12 cellular contexts compared by ENCODE assay signal in the genomic region with DNA sequence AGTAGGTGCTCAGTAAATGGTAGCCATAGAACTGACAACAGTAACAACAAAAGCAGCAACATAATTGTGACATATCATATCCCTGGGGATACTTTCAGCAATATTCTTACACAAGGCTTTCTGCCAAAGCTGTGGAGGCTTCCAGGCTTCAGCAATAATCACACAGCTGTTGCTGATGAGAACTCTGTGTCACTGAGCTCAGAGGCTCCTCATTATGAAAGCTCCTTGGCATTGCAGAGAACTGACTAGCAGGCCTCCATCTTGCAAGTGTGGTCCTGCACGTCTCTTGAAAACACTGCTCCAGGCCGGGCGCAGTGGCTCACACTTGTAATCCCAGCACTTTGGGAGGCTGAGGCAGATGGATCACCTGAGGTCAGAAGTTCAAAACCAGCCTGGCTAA.
DNase-seq lines count a peak whose midpoint lies in the region; ATAC-seq and TF ChIP-seq lines count a peak whose summit lies in the region.
"Had no signal": no experiment of that assay in that cellular context is flagged by ENCODE, and none has a peak within 500 bp of the region (broad histone marks: within the 10 kb centered on the region; RNA-seq: fewer than 3 reads in every experiment).

No MANE protein-coding gene starts in this region.

- H3K27ac ChIP-seq in heart left ventricle = peak overlapping the region in 5 of 12 donors; percentile 28 to 77 (median 67)

- H3K9me3 ChIP-seq in heart left ventricle = no peaks in the 10 kb centered on the region

- H3K4me1 ChIP-seq in heart left ventricle = peaks cover 5 to 25% (median 15%) of the 10 kb centered on the region in 12 donors

- no peak for TF ChIP-seq POLR2A in heart left ventricle (IDR thresholded peaks at IDR 0.05)

- no peak for TF ChIP-seq CTCF in heart left ventricle (IDR thresholded peaks at IDR 0.05)

- H3K4me3 ChIP-seq in heart left ventricle = no peak overlapping the region
- H3K4me3 ChIP-seq in skeletal muscle cell (ENCODE audit: low read depth, low read length) = no peak overlapping the region

- WGBS in heart left ventricle, 4 donors = 84 to 88% (median 86%) methylated on average over 3 of the region's 3 CpGs

- no peaks in the 10 kb centered on the region for H3K27me3 ChIP-seq in heart left ventricle

- DNase-seq in AG20443 (ENCODE audit: low spot score) = peak; percentile 17
- DNase-seq in NCI-H446 treated with DMSO at 0.1 percent for 48 hours (lab: John Stamatoyannopoulos, UW) = peak; percentile 64
- DNase-seq in heart left ventricle = no peak
- DNase-seq in skeletal muscle cell (ENCODE audit: low read depth) = peak; percentile 91
- DNase-seq in mesenteric fat pad (ENCODE audit: low spot score) = no peak
- DNase-seq in stimulated activated CD4-positive, alpha-beta T cell treated with anti-CD3 and anti-CD28 coated beads, Interleukin-2, amount 100 ng/mL, for 48 hours = no peak
- DNase-seq in stimulated activated CD4-positive, alpha-beta T cell treated with anti-CD3 and anti-CD28 coated beads, Interleukin-15, amount 100 ng/mL, for 24 hours = no peak
- DNase-seq: activated gamma-delta T cell treated with Interleukin-2 at 50 U/mL for 16 hours; CD4-positive, alpha-beta memory T cell; effector CD8-positive, alpha-beta T cell; MM.1S had no signal

- no peaks in the 10 kb centered on the region for H3K36me3 ChIP-seq in heart left ventricle

- intact Hi-C loops in heart left ventricle (cut with DNase I) = loop anchor here in 8 of 10 donors (1.0 to 10.0 kb wide), 11 partner anchors 96 to 861 kb away; a partner anchor contains a TSS

- ATAC-seq in heart left ventricle = peak in 3 of 4 donors; percentile 15 to 70 (median 57)
- no peak for ATAC-seq in HG03097 (IDR thresholded peaks at IDR 0.05; ENCODE audit: low FRiP score, unreplicated experiment)

Comparison
In these comparisons a context has a peak if more than half of its experiments do, and no peak if none do; other contexts are left out.
1. DNase-seq: peak in AG20443 (single experiment), NCI-H446 treated with DMSO at 0.1 percent for 48 hours (single experiment) and skeletal muscle cell (single experiment); none in heart left ventricle (0 of 5), mesenteric fat pad (single experiment), stimulated activated CD4-positive, alpha-beta T cell treated with anti-CD3 and anti-CD28 coated beads, Interleukin-2, amount 100 ng/mL, for 48 hours (0 of 2) and stimulated activated CD4-positive, alpha-beta T cell treated with anti-CD3 and anti-CD28 coated beads, Interleukin-15, amount 100 ng/mL, for 24 hours (single experiment).